Comparison of ENCODE assay signal across 26 cellular contexts in the genomic region with DNA sequence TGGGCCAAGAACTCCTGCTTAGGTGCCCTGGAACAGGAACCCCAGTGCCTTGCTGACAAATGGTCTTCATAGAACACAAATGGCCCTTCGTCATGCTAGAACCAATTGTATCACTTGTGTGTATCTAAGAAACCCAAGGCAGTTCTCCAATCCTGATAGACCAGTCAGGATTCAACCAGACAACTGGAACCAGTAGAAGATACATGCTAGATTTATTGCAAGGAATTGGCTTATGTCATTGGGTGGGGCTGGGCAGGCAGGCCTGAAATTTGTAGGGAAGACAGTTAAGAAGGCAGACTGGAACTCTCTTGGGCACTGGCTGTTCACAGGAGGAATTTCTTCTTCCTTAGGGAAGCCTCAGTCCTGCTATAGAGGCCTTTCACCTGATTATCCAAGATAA.
"Had no signal": no experiment of that assay in that cellular context is flagged by ENCODE, and none has a peak within 500 bp of the region (broad histone marks: within the 10 kb centered on the region; RNA-seq: fewer than 3 reads in every experiment).

No MANE protein-coding gene starts in this region.

- DNase-seq: effector CD4-positive, alpha-beta T cell; endodermal cell; foreskin fibroblast; glutamatergic neuron; islet precursor cell; left ventricle myocardium inferior; lower lobe of right lung; naive B cell; nephron progenitor cell; psoas muscle; retina; right lobe of liver; spleen; stimulated activated CD4-positive, alpha-beta T cell treated with anti-CD3 and anti-CD28 coated beads, Interleukin-15, amount 100 ng/mL, for 24 hours; stimulated activated CD4-positive, alpha-beta T cell treated with anti-CD3 and anti-CD28 coated beads, Interleukin-1b, Interleukin-23, amount 100 ng/mL, for 48 hours; stimulated activated CD4-positive, alpha-beta T cell treated with anti-CD3 and anti-CD28 coated beads, Interleukin-4, amount 100 ng/mL, for 24 hours; testis; upper lobe of right lung had no signal

- H3K4me3 ChIP-seq: coronary artery, gastroesophageal sphincter, left ventricle myocardium inferior, lower lobe of right lung, psoas muscle, right lobe of liver, spleen, testis, tibial nerve, upper lobe of right lung had no signal

- H3K36me3 ChIP-seq: gastroesophageal sphincter, left ventricle myocardium inferior, lower lobe of right lung, neutrophil, right lobe of liver, spleen, tibial nerve, upper lobe of right lung had no signal

- H3K36me3 Mint-ChIP-seq: memory B cell; mesothelial cell of epicardium; stimulated activated memory B cell treated with anti-CD40 and anti-IgM and Interleukin-4, amounts not matched to agents 10 μg/mL and 1 μg/mL and 100 μg/mL, for 72 hours had no signal

- H3K27me3 ChIP-seq: gastroesophageal sphincter, neutrophil, right lobe of liver, spleen, testis, tibial nerve, upper lobe of right lung had no signal

- H3K27me3 Mint-ChIP-seq: stimulated activated memory B cell treated with anti-CD40 and anti-IgM and Interleukin-4, amounts not matched to agents 10 μg/mL and 1 μg/mL and 100 μg/mL, for 72 hours; stimulated activated naive CD8-positive, alpha-beta T cell treated with anti-CD3 and anti-CD28 coated beads, Interleukin-15, Interleukin-2, amounts not matched to agents 100 ng/mL and 50 ng/mL, for 24 hours had no signal

- H3K9me3 Mint-ChIP-seq: memory B cell; stimulated activated memory B cell treated with anti-CD40 and anti-IgM and Interleukin-4, amounts not matched to agents 10 μg/mL and 1 μg/mL and 100 μg/mL, for 72 hours; stimulated activated naive CD8-positive, alpha-beta T cell treated with anti-CD3 and anti-CD28 coated beads, Interleukin-15, Interleukin-2, amounts not matched to agents 100 ng/mL and 50 ng/mL, for 24 hours had no signal

- H3K27ac Mint-ChIP-seq: endodermal cell; memory B cell; mesothelial cell of epicardium; nephron progenitor cell; stimulated activated memory B cell treated with anti-CD40 and anti-IgM and Interleukin-4, amounts not matched to agents 10 μg/mL and 1 μg/mL and 100 μg/mL, for 72 hours; stimulated activated naive CD8-positive, alpha-beta T cell treated with anti-CD3 and anti-CD28 coated beads, Interleukin-15, Interleukin-2, amounts not matched to agents 100 ng/mL and 50 ng/mL, for 24 hours had no signal

- H3K27ac ChIP-seq: coronary artery, gastroesophageal sphincter, left ventricle myocardium inferior, lower lobe of right lung, neutrophil, psoas muscle, right lobe of liver, spleen, testis, tibial nerve, upper lobe of right lung had no signal

- H3K4me3 Mint-ChIP-seq: endodermal cell; memory B cell; mesothelial cell of epicardium; naive B cell; nephron progenitor cell; stimulated activated memory B cell treated with anti-CD40 and anti-IgM and Interleukin-4, amounts not matched to agents 10 μg/mL and 1 μg/mL and 100 μg/mL, for 72 hours; stimulated activated naive CD8-positive, alpha-beta T cell treated with anti-CD3 and anti-CD28 coated beads, Interleukin-15, Interleukin-2, amounts not matched to agents 100 ng/mL and 50 ng/mL, for 24 hours had no signal

- ATAC-seq: gastroesophageal sphincter; psoas muscle; right lobe of liver; stimulated activated memory B cell treated with anti-CD40 and anti-IgM and Interleukin-4, amounts not matched to agents 10 μg/mL and 1 μg/mL and 100 μg/mL, for 72 hours; upper lobe of right lung had no signal

- H3K4me1 ChIP-seq: gastroesophageal sphincter, left ventricle myocardium inferior, lower lobe of right lung, psoas muscle, right lobe of liver, spleen, testis, tibial nerve, upper lobe of right lung had no signal

- H3K9me3 ChIP-seq: gastroesophageal sphincter, left ventricle myocardium inferior, lower lobe of right lung, neutrophil, psoas muscle, right lobe of liver, spleen, testis, tibial nerve, upper lobe of right lung had no signal
